Comparison of ENCODE assay signal across 1 cellular context in genomic region chr11:1306186-1307162, GRCh38.
TF ChIP-seq lines count a peak whose summit lies in the region.

No MANE protein-coding gene starts in this region.

TF ChIP-seq in HepG2, 621 proteins besides CTCF, POLR2A, EP300 and RAD21 (continued from another document):
- TF ChIP-seq, protein P1, sequence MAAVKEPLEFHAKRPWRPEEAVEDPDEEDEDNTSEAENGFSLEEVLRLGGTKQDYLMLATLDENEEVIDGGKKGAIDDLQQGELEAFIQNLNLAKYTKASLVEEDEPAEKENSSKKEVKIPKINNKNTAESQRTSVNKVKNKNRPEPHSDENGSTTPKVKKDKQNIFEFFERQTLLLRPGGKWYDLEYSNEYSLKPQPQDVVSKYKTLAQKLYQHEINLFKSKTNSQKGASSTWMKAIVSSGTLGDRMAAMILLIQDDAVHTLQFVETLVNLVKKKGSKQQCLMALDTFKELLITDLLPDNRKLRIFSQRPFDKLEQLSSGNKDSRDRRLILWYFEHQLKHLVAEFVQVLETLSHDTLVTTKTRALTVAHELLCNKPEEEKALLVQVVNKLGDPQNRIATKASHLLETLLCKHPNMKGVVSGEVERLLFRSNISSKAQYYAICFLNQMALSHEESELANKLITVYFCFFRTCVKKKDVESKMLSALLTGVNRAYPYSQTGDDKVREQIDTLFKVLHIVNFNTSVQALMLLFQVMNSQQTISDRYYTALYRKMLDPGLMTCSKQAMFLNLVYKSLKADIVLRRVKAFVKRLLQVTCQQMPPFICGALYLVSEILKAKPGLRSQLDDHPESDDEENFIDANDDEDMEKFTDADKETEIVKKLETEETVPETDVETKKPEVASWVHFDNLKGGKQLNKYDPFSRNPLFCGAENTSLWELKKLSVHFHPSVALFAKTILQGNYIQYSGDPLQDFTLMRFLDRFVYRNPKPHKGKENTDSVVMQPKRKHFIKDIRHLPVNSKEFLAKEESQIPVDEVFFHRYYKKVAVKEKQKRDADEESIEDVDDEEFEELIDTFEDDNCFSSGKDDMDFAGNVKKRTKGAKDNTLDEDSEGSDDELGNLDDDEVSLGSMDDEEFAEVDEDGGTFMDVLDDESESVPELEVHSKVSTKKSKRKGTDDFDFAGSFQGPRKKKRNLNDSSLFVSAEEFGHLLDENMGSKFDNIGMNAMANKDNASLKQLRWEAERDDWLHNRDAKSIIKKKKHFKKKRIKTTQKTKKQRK (IDR thresholded peaks at IDR 0.05; ENCODE audit: low read length): no peak
- TF ChIP-seq HES4 (CRISPR knock-in tag; IDR thresholded peaks at IDR 0.05; ENCODE audit: borderline replicate concordance) (no peak), AGO2 (optimal IDR thresholded peaks at IDR 0.05; ENCODE audit: low read depth, low read length) (peak; percentile 23)
